ENCODE assay signal across 20 cellular contexts in the genomic region with DNA sequence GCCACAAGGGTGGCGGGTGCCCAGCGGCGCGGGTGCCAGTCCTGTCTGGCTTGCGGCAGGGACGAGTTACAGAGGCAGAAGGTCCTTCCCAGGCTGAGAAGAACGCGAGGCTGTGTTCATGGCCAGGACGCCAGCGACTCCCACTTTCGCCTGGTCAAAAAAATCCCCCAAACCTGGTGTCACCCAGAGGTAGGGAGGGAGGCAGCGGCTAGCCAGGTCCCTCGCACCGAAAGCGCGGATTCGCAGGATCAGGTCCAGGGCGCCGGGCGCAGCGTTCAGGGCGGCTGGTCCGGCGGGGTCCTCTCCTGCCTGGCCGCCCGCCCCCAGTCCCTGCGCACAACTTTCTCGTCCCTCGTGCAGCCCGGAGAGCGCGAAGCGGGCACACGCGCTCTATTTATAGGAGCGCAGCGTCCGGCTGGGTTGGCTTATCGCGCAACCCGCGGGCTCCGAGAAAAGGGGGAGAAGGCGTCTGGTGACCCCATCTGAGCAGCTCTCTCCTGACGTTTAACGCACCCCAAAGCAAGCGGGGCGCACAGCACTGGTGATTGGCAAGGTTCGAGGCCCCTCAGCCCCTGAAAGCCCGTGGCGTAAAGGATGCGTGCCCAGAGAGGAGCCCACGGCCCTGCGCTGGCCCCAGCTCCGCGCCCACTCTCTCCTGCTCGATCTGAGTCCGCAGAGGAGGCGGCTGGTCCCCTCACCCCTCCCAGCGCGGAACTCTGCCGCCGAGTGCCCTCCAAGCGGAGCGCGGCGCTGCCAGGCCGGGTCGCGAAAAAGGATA. TPM values are rescaled to one million over a fixed set of nuclear protein-coding genes. Genes with fewer than 3 reads are reported as not detected.
DNase-seq lines count a peak whose midpoint lies in the region; FAIRE-seq and TF ChIP-seq lines count a peak whose summit lies in the region.
"Had no signal": no experiment of that assay in that cellular context is flagged by ENCODE, and none has a peak within 500 bp of the region (broad histone marks: within the 10 kb centered on the region; RNA-seq: fewer than 3 reads in every experiment).

No MANE protein-coding gene starts in this region.

- H3K9me3 ChIP-seq in ES-I3 (ENCODE audit: control insufficient read depth, insufficient read depth, low read length), result no peaks in the 10 kb centered on the region
- no peaks in the 10 kb centered on the region for H3K9me3 ChIP-seq in NT2/D1 (ENCODE audit: insufficient read depth, low read length)
- peaks cover 4% of the 10 kb centered on the region for H3K9me3 ChIP-seq in iPS-15b (ENCODE audit: control insufficient read depth, insufficient read depth, low read length)
- no peaks in the 10 kb centered on the region for H3K9me3 ChIP-seq in osteoblast (ENCODE audit: low read depth, low read length)

- H3K27ac ChIP-seq in osteoblast (ENCODE audit: low read depth, low read length), result no peak overlapping the region
- H3K27ac ChIP-seq: GM23248 had no signal

- no peaks in the 10 kb centered on the region for H3K4me1 ChIP-seq in ES-I3 (ENCODE audit: insufficient read depth, low read length)
- no peaks in the 10 kb centered on the region for H3K4me1 ChIP-seq in NT2/D1 (ENCODE audit: insufficient read depth, insufficient read length)
- H3K4me1 ChIP-seq in iPS-15b (ENCODE audit: control insufficient read depth, insufficient read depth, low read length), result no peaks in the 10 kb centered on the region
- no peaks in the 10 kb centered on the region for H3K4me1 ChIP-seq in osteoblast (ENCODE audit: insufficient read depth, low read length)

- H3K4me2 ChIP-seq in osteoblast (ENCODE audit: insufficient read depth, low read length), result no peak overlapping the region

- H2AFZ ChIP-seq in osteoblast (ENCODE audit: low read length), result no peak overlapping the region
- H2AFZ ChIP-seq: GM23248 had no signal

- FAIRE-seq in GM12892 (lab: Jason Lieb, UNC), result no peak

- H3K79me2 ChIP-seq in osteoblast (ENCODE audit: insufficient read depth, low read length), result no peaks in the 10 kb centered on the region

- H4K20me1 ChIP-seq in osteoblast (ENCODE audit: insufficient read depth, low read length), result no peaks in the 10 kb centered on the region

- H3K4me3 ChIP-seq in NT2/D1 (ENCODE audit: insufficient read length, low read depth), result peak overlapping the region; percentile 68
- peak overlapping the region; percentile 16 for H3K4me3 ChIP-seq in iPS-15b (ENCODE audit: low read depth, low read length)
- H3K4me3 ChIP-seq in osteoblast (ENCODE audit: insufficient read depth, low read length), result no peak overlapping the region
- no peak overlapping the region for H3K4me3 ChIP-seq in foreskin fibroblast (ENCODE audit: low read depth in 1 of 2, low read length in 2 of 2)
- H3K4me3 ChIP-seq: GM23248 had no signal

- peak overlapping the region; percentile 42; the same call in 1 of the 2 replicates for H3K9ac ChIP-seq in ES-I3 (ENCODE audit: low read depth, low read length)
- H3K9ac ChIP-seq in NT2/D1 (ENCODE audit: insufficient read length, low read depth), result peak overlapping the region; percentile 79
- no peak overlapping the region for H3K9ac ChIP-seq in iPS-15b (ENCODE audit: low read depth, low read length)
- H3K9ac ChIP-seq: GM23248 had no signal

- DNase-seq in NT2/D1 (ENCODE audit: low read depth, low spot score) (no peak), osteoblast (ENCODE audit: insufficient read length, low spot score, missing footprints) (peak; percentile 74), foreskin fibroblast (no peak), KG1 (lab: John Stamatoyannopoulos, UW) (no peak), GM12892 (ENCODE audit: insufficient read length) (no peak), iPS-NIHi7 (ENCODE audit: extremely low spot score) (no peak)
- DNase-seq: CD4-positive, alpha-beta memory T cell; DND-41; GF-D8; HFFc6; Karpas-422; NCI-H187 treated with DMSO at 0.1 percent for 48 hours; NCI-H2171 treated with DMSO at 0.1 percent for 48 hours; NCI-H510A had no signal

- H3K27me3 ChIP-seq in NT2/D1 (ENCODE audit: insufficient read depth, insufficient read length), result peaks cover 82% of the 10 kb centered on the region
- peaks cover 70% of the 10 kb centered on the region for H3K27me3 ChIP-seq in iPS-15b (ENCODE audit: control insufficient read depth, insufficient read depth, low read length)
- no peaks in the 10 kb centered on the region for H3K27me3 ChIP-seq in osteoblast (ENCODE audit: insufficient read depth, low read length)

- TF ChIP-seq CTCF in osteoblast (IDR thresholded peaks at IDR 0.05; ENCODE audit: extremely low read depth, low read depth, low read length), result no peak
- TF ChIP-seq CTCF in foreskin fibroblast (IDR thresholded peaks at IDR 0.05; ENCODE audit: low read depth, low read length), result no peak

- H3K36me3 ChIP-seq in ES-I3 (ENCODE audit: insufficient read depth, low read length) (no peaks in the 10 kb centered on the region), NT2/D1 (ENCODE audit: insufficient read depth, insufficient read length, low read length) (no peaks in the 10 kb centered on the region), iPS-15b (ENCODE audit: control insufficient read depth, insufficient read depth, low read length) (no peaks in the 10 kb centered on the region), osteoblast (ENCODE audit: insufficient read depth, low read length) (no peaks in the 10 kb centered on the region)

- TF ChIP-seq POLR2A in GM12892 (IDR thresholded peaks at IDR 0.05; ENCODE audit: low read depth, low read length), result no peak

RNA-seq across cellular contexts. Expression of a gene that starts 0.5 kb away (rescaled TPM):
- total RNA-seq in osteoblast, result under 0.01 TPM in 1 of 2 replicates, not detected in the other
- not detected for polyA plus RNA-seq in GM12892 (2012; ENCODE audit: missing spikeins)
- total RNA-seq: A673; CD4-positive, alpha-beta memory T cell; GM23248; HFFc6; OCI-LY7; RPMI7951 had no signal
- polyA plus RNA-seq: CD4-positive, alpha-beta memory T cell; GM23248 had no signal

Comparison
In these comparisons a context has a peak if more than half of its experiments do, and no peak if none do; other contexts are left out.
1. H3K4me3 ChIP-seq: peak in NT2/D1 (single experiment) and iPS-15b (single experiment); none in osteoblast (single experiment) and foreskin fibroblast (0 of 2).